In the genomic region with DNA sequence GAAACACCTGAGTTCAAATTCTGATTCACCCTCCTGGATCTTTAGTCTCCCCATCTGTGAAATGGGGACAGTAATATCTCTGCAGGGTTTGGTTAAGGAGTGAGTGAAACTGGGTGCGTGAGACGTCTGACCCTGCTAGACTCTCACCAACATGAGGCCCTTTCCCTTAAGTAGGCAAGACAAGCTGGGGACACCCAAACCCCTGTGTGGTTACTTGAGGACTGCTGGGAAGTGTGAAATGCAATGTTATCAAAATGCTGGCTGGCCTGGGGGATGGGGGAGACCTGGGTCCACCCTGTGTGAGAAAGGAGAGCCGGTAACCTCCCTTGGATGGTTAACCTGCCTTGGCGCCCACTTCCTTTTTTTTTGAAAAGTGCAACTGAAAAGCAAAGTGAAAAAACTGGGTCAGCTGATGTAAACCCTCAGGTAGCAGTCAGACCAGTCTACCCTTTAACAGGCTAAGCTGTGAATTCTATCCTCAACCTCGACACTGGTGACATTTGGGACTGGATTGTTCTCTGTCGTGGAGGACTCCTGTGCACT, we compare ENCODE assay signal across 10 cellular contexts.
DNase-seq lines count a peak whose midpoint lies in the region; ATAC-seq and TF ChIP-seq lines count a peak whose summit lies in the region.
"Had no signal": no experiment of that assay in that cellular context is flagged by ENCODE, and none has a peak within 500 bp of the region (broad histone marks: within the 10 kb centered on the region; RNA-seq: fewer than 3 reads in every experiment).

No MANE protein-coding gene starts in this region.

- intact Hi-C loops in stomach (cut with DNase I; ENCODE audit: low total_unique reads): no loop called here

- H2BK120ac ChIP-seq in mesendoderm (ENCODE audit: low read depth, low read length): no peak overlapping the region

- H3K27ac ChIP-seq in mesendoderm (ENCODE audit: low read depth, low read length): no peak overlapping the region
- H3K27ac ChIP-seq in stomach: no peak overlapping the region
- H3K27ac ChIP-seq: epithelial cell of prostate, tibial artery had no signal

- no peak overlapping the region for H3K18ac ChIP-seq in mesendoderm (ENCODE audit: low read length)

- H3K4ac ChIP-seq in mesendoderm (ENCODE audit: low read depth, low read length): no peak overlapping the region

- ATAC-seq in GM19023 (IDR thresholded peaks at IDR 0.05; ENCODE audit: unreplicated experiment) (peak; percentile 84), GM21786 (IDR thresholded peaks at IDR 0.05; ENCODE audit: unreplicated experiment) (peak; percentile 92)

- in situ Hi-C loops in KBM-7 (cut with MboI; ENCODE audit: low pct_unique_long_range_greater_than_20kb, low sequenced_read_pairs): no loop called here

- no peak overlapping the region for H4K8ac ChIP-seq in mesendoderm (ENCODE audit: low read depth, low read length)

- DNase-seq in KBM-7 (peak; percentile 47), mesendoderm (peak; percentile 17), stomach (no peak), UCSD-AML1 (lab: John Stamatoyannopoulos, UW; ENCODE audit: unreplicated experiment) (no peak), SHP77 (lab: John Stamatoyannopoulos, UW) (no peak), SW 1271 (lab: John Stamatoyannopoulos, UW) (no peak)
- DNase-seq: tibial artery had no signal

- H3K79me2 ChIP-seq in mesendoderm (ENCODE audit: control insufficient read depth, insufficient read depth, low read length): no peaks in the 10 kb centered on the region

- H2BK5ac ChIP-seq in mesendoderm (ENCODE audit: low read length): no peak overlapping the region

- H3K9me3 ChIP-seq in stomach: no peaks in the 10 kb centered on the region
- H3K9me3 ChIP-seq: tibial artery had no signal

- no peak overlapping the region for H2BK15ac ChIP-seq in mesendoderm (replicated peaks; ENCODE audit: low read depth)

- no peaks in the 10 kb centered on the region for H3K79me1 ChIP-seq in mesendoderm (ENCODE audit: low read length)

- H3K9ac ChIP-seq in mesendoderm (ENCODE audit: low read length): no peak overlapping the region

- H3K4me2 ChIP-seq in mesendoderm (ENCODE audit: low read length): no peak overlapping the region

- peaks cover 2% of the 10 kb centered on the region for H3K4me1 ChIP-seq in mesendoderm (ENCODE audit: control insufficient read depth, low read depth, low read length)
- H3K4me1 ChIP-seq in stomach: no peaks in the 10 kb centered on the region
- H3K4me1 ChIP-seq: tibial artery had no signal

- H3K23ac ChIP-seq in mesendoderm (ENCODE audit: low read length): no peak overlapping the region

- H3K4me3 ChIP-seq in mesendoderm (ENCODE audit: low read length): no peak overlapping the region
- no peak overlapping the region for H3K4me3 ChIP-seq in stomach
- H3K4me3 ChIP-seq: tibial artery had no signal

- H3K56ac ChIP-seq in mesendoderm (ENCODE audit: low read length): no peak overlapping the region

- WGBS in mesendoderm (ENCODE audit: extremely low coverage, insufficient coverage, low lambda C conversion rate): no CpG with 5 or more reads among the region's 6 CpGs
- 41 to 61% (median 50%) methylated on average over 6 of the region's 6 CpGs for WGBS in stomach, 5 donors

- no peaks in the 10 kb centered on the region for H3K27me3 ChIP-seq in mesendoderm (ENCODE audit: insufficient read depth, low read length, poor library complexity)
- H3K27me3 ChIP-seq in stomach: peaks cover 0 to 32% (median 0%) of the 10 kb centered on the region in 3 donors

- TF ChIP-seq CTCF in stomach (IDR thresholded peaks at IDR 0.05): no peak

- no peak for TF ChIP-seq POLR2A in stomach (IDR thresholded peaks at IDR 0.05)

- TF ChIP-seq EP300 in stomach (IDR thresholded peaks at IDR 0.05): no peak

- H3K36me3 ChIP-seq in mesendoderm (ENCODE audit: control insufficient read depth, insufficient read depth, low read length): no peaks in the 10 kb centered on the region
- peaks cover 0 to 37% (median 19%) of the 10 kb centered on the region in 4 donors for H3K36me3 ChIP-seq in stomach
- H3K36me3 ChIP-seq: tibial artery had no signal

- H2AK5ac ChIP-seq in mesendoderm (ENCODE audit: low read length): no peak overlapping the region

- no peak overlapping the region for H4K5ac ChIP-seq in mesendoderm (ENCODE audit: low read length)

Comparison
In these comparisons a context has a peak if more than half of its experiments do, and no peak if none do; other contexts are left out.
1. DNase-seq: peak in KBM-7 (single experiment) and mesendoderm (single experiment); none in stomach (single experiment), UCSD-AML1 (single experiment), SHP77 (0 of 2) and SW 1271 (0 of 2).